12 cellular contexts compared by ENCODE assay signal in genomic region chr21:38993561-38993960, GRCh38.
A peak's percentile ranks its signal among the peaks of the same experiment; 100 is the strongest.
DNase-seq lines count a peak whose midpoint lies in the region; ATAC-seq and TF ChIP-seq lines count a peak whose summit lies in the region.
"Had no signal": no experiment of that assay in that cellular context is flagged by ENCODE, and none has a peak within 500 bp of the region (broad histone marks: within the 10 kb centered on the region; RNA-seq: fewer than 3 reads in every experiment).

No MANE protein-coding gene starts in this region.

- no peaks in the 10 kb centered on the region for H3K9me3 Mint-ChIP-seq in endothelial cell (ENCODE audit: unreplicated experiment)
- no peaks in the 10 kb centered on the region for H3K9me3 Mint-ChIP-seq in activated T-cell treated with anti-CD3 and anti-CD28 coated beads, Interleukin-2, amount 50 U/mL, for 4 hours
- H3K9me3 Mint-ChIP-seq: CD4-positive, alpha-beta T cell; immature natural killer cell; stimulated activated naive CD8-positive, alpha-beta T cell treated with anti-CD3 and anti-CD28 coated beads, Interleukin-15, Interleukin-2, amounts not matched to agents 100 ng/mL and 50 ng/mL, for 24 hours had no signal

- peak overlapping the region in 1 of 2 donors; percentile 96 for H3K27ac ChIP-seq in aorta (ENCODE audit: low read depth in 1 of 2, low read length in 2 of 2)

- no peaks in the 10 kb centered on the region for H3K9me3 ChIP-seq in aorta (ENCODE audit: control insufficient read depth, low read length)

- H3K36me3 Mint-ChIP-seq in endothelial cell (ENCODE audit: low read depth, unreplicated experiment), result no peaks in the 10 kb centered on the region
- no peaks in the 10 kb centered on the region for H3K36me3 Mint-ChIP-seq in activated T-cell treated with anti-CD3 and anti-CD28 coated beads, Interleukin-2, amount 50 U/mL, for 4 hours (ENCODE audit: insufficient read depth)
- H3K36me3 Mint-ChIP-seq: immature natural killer cell had no signal

- no peak for TF ChIP-seq CTCF in endothelial cell (IDR thresholded peaks at IDR 0.05; ENCODE audit: unreplicated experiment)

- H3K4me3 ChIP-seq in aorta (ENCODE audit: low read length in 2 of 2), result no peak overlapping the region

- no peak overlapping the region for H3K4me3 Mint-ChIP-seq in endothelial cell (ENCODE audit: unreplicated experiment)
- H3K4me3 Mint-ChIP-seq in activated T-cell treated with anti-CD3 and anti-CD28 coated beads, Interleukin-2, amount 50 U/mL, for 4 hours, result no peak overlapping the region
- H3K4me3 Mint-ChIP-seq: CD4-positive, alpha-beta T cell; immature natural killer cell; stimulated activated naive CD8-positive, alpha-beta T cell treated with anti-CD3 and anti-CD28 coated beads, Interleukin-15, Interleukin-2, amounts not matched to agents 100 ng/mL and 50 ng/mL, for 24 hours had no signal

- peaks cover 70% of the 10 kb centered on the region for H3K4me1 Mint-ChIP-seq in endothelial cell (ENCODE audit: unreplicated experiment)
- no peaks in the 10 kb centered on the region for H3K4me1 Mint-ChIP-seq in activated T-cell treated with anti-CD3 and anti-CD28 coated beads, Interleukin-2, amount 50 U/mL, for 4 hours (ENCODE audit: low read depth)
- H3K4me1 Mint-ChIP-seq: immature natural killer cell had no signal

- WGBS in aorta, 2 donors, result 1 to 5% methylated on average over 4 of the region's 4 CpGs

- H3K27me3 ChIP-seq in aorta (ENCODE audit: control insufficient read depth in 1 of 2, insufficient read depth in 2 of 2, low read length in 1 of 2), result no peaks in the 10 kb centered on the region

- no peaks in the 10 kb centered on the region for H3K4me1 ChIP-seq in aorta (ENCODE audit: control insufficient read depth in 1 of 2, insufficient read depth in 2 of 2, low read length in 2 of 2)

- ATAC-seq in aorta (ENCODE audit: low FRiP score), result peak; percentile 71
- ATAC-seq in HG02970 (IDR thresholded peaks at IDR 0.05; ENCODE audit: low FRiP score, unreplicated experiment), result no peak
- no peak for ATAC-seq in activated T-cell treated with anti-CD3 and anti-CD28 coated beads, Interleukin-2, amount 50 U/mL, for 4 hours
- ATAC-seq in HG03469 (IDR thresholded peaks at IDR 0.05; ENCODE audit: unreplicated experiment), result no peak

- peaks cover 6% of the 10 kb centered on the region for H3K27me3 Mint-ChIP-seq in endothelial cell (ENCODE audit: unreplicated experiment)
- H3K27me3 Mint-ChIP-seq in activated T-cell treated with anti-CD3 and anti-CD28 coated beads, Interleukin-2, amount 50 U/mL, for 4 hours (ENCODE audit: low read depth), result peaks cover 28% of the 10 kb centered on the region

- intact Hi-C loops in aorta (cut with DNase I), result loop anchor here in 1 of 2 donors (5.0 to 10.0 kb wide), 3 partner anchors 66 to 259 kb away; no protein-coding TSS in a partner anchor

- H3K36me3 ChIP-seq in aorta (ENCODE audit: control insufficient read depth in 1 of 2, insufficient read depth in 2 of 2, low read length in 1 of 2), result no peaks in the 10 kb centered on the region

- peak overlapping the region; percentile 93 for H3K27ac Mint-ChIP-seq in endothelial cell (ENCODE audit: unreplicated experiment)
- H3K27ac Mint-ChIP-seq: CD4-positive, alpha-beta T cell; immature natural killer cell; stimulated activated naive CD8-positive, alpha-beta T cell treated with anti-CD3 and anti-CD28 coated beads, Interleukin-15, Interleukin-2, amounts not matched to agents 100 ng/mL and 50 ng/mL, for 24 hours had no signal

- DNase-seq in NCI-H2196 (lab: John Stamatoyannopoulos, UW; ENCODE audit: unreplicated experiment), result peak; percentile 45
- no peak for DNase-seq in NCI-H2196 treated with DMSO at 0.1 percent for 48 hours (lab: John Stamatoyannopoulos, UW; ENCODE audit: unreplicated experiment)
- DNase-seq in endothelial cell (ENCODE audit: low spot score), result no peak
- peak; percentile 74 for DNase-seq in mucosa of gallbladder (ENCODE audit: low spot score)
- DNase-seq in aorta, result peak; percentile 82 to 88
- no peak for DNase-seq in activated T-cell treated with anti-CD3 and anti-CD28 coated beads, Interleukin-2, amount 50 U/mL, for 4 hours
- DNase-seq: CD4-positive, alpha-beta T cell; immature natural killer cell; NCI-H187 had no signal

Comparison
In these comparisons a context has a peak if more than half of its experiments do, and no peak if none do; other contexts are left out.
1. DNase-seq: peak in NCI-H2196 (single experiment), mucosa of gallbladder (single experiment) and aorta (2 of 2); none in NCI-H2196 treated with DMSO at 0.1 percent for 48 hours (single experiment), endothelial cell (single experiment) and activated T-cell treated with anti-CD3 and anti-CD28 coated beads, Interleukin-2, amount 50 U/mL, for 4 hours (single experiment).